Comparison of ENCODE assay signal across 14 cellular contexts in the genomic region with DNA sequence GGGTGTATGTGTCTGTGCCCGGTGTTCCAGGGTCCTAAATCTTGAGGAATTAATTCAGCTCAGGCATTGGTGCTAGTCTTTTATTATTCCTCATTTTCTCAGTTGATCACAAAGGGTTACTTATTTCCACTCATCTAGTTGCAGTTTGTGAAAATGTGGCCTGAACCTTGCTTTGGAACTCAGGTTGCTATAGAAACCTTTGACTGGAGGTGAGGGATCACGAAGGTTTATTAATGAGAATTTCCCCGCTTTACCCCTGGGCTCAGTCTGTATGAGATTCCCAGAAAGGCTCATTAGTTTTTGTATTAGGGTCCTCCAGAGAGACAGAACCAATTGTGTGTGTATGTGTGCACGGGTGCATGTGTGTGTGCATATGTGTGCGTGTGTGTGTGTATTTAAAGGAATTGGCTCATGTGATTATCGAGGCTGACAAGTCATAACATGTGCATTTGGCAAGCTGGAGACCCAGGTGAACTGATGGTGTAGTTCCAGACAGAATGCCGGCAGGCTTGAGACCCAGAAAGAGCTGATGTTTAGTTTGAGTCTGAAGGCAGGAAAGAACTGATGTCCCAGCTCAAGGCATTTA.
"Had no signal": no experiment of that assay in that cellular context is flagged by ENCODE, and none has a peak within 500 bp of the region (broad histone marks: within the 10 kb centered on the region; RNA-seq: fewer than 3 reads in every experiment).

No MANE protein-coding gene starts in this region.

- H3K36me3 ChIP-seq: prostate gland, sigmoid colon had no signal

- H3K27me3 ChIP-seq: hepatocyte, sigmoid colon had no signal

- H3K27ac ChIP-seq: hepatocyte, sigmoid colon had no signal

- FAIRE-seq: colon, endothelial cell of umbilical vein had no signal

- H3K4me3 ChIP-seq: hepatocyte, prostate gland, sigmoid colon had no signal

- H3K4me1 ChIP-seq: prostate gland, sigmoid colon had no signal

- H3K9me3 ChIP-seq: prostate gland, sigmoid colon had no signal

- DNase-seq: activated CD4-positive, alpha-beta T cell treated with anti-CD3 and anti-CD28 coated beads, Interleukin-2, amount 50 U/mL, for 4 hours; activated naive CD8-positive, alpha-beta T cell treated with anti-CD3 and anti-CD28 coated beads, Interleukin-2, amount 10 ng/mL, durations not matched to agents 7 days and 5 days; activated T-cell treated with anti-CD3 and anti-CD28 coated beads, Interleukin-2, amount 50 U/mL, for 48 hours; kidney glomerular epithelial cell; occipital lobe; sigmoid colon; stimulated activated CD4-positive, alpha-beta T cell treated with anti-CD3 and anti-CD28 coated beads, Interleukin-2, amount 100 ng/mL, for 24 hours; stimulated activated naive CD4-positive, alpha-beta T cell; substantia nigra; SW 1271 had no signal
